Comparison of ENCODE assay signal across 17 cellular contexts in the genomic region with DNA sequence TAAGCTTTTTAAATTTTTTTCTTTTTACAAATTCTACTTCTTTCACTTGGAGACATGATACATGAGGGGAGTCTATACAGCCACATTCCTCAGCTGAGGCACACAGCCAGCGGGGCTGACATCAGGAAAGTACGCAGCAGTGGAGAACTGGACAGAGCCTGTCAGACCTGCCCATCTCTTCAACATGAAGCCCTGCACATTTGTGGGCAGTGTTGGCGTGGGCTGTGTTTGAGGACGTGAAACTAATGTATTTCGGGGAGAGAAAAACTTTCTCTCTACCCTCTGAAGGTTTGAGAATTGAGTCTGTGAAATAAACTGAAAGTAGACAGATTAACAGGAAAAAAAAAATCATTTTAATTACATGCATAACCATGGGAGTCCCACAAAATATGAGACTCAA.
DNase-seq lines count a peak whose midpoint lies in the region; ATAC-seq and TF ChIP-seq lines count a peak whose summit lies in the region.
"Had no signal": no experiment of that assay in that cellular context is flagged by ENCODE, and none has a peak within 500 bp of the region (broad histone marks: within the 10 kb centered on the region; RNA-seq: fewer than 3 reads in every experiment).

No MANE protein-coding gene starts in this region.

- peaks cover 2% of the 10 kb centered on the region for H3K9me3 ChIP-seq in right cardiac atrium (ENCODE audit: control insufficient read depth, low read length)
- H3K9me3 ChIP-seq: BE2C had no signal

- intact Hi-C loops in right cardiac atrium (cut with DNase I): no loop called here

- H3K27me3 ChIP-seq in right cardiac atrium (ENCODE audit: control insufficient read depth, insufficient read depth): no peaks in the 10 kb centered on the region
- H3K27me3 ChIP-seq: BE2C had no signal

- H3K4me1 ChIP-seq in right cardiac atrium (ENCODE audit: control insufficient read depth, insufficient read depth, low read length): no peaks in the 10 kb centered on the region
- H3K4me1 ChIP-seq: BE2C had no signal

- peak; percentile 25 for DNase-seq in GM10248 (ENCODE audit: extremely low spot score)
- DNase-seq in fibroblast of pulmonary artery (ENCODE audit: low read depth): peak; percentile 2
- DNase-seq in occipital lobe (lab: John Stamatoyannopoulos, UW): no peak
- DNase-seq in right cardiac atrium: no peak
- DNase-seq: BE2C; CD4-positive, alpha-beta memory T cell; DMS79 treated with DMSO at 0.1 percent for 48 hours; GDM1; HCEC 1CT; Kasumi-1; NCI-H146; NCI-H2081 treated with DMSO at 0.1 percent for 48 hours; SIG-M5 had no signal

- CTCF ChIA-PET in GM10248 (lab: Yijun Ruan, JAX): interaction anchor here (0.9 to 1.7 kb wide), 2 partner anchors 24 to 34 kb away, joined by 3 read pairs; no protein-coding TSS in a partner anchor

- H3K4me3 ChIP-seq in fibroblast of pulmonary artery (replicated peaks; ENCODE audit: low read depth, low read length) (no peak overlapping the region), right cardiac atrium (ENCODE audit: low read length) (no peak overlapping the region)

- no peak for TF ChIP-seq CTCF in GM10248 (IDR thresholded peaks at IDR 0.05; ENCODE audit: control extremely low read depth, extremely low read depth, low read depth, missing control alignments)
- no peak for TF ChIP-seq CTCF in fibroblast of pulmonary artery (IDR thresholded peaks at IDR 0.05; ENCODE audit: low read length, missing control alignments)

- POLR2A ChIA-PET in GM10248 (lab: Yijun Ruan, JAX): no interaction called here

- WGBS in right cardiac atrium: 43% methylated on average over 5 of the region's 5 CpGs

- no peak overlapping the region for H3K27ac ChIP-seq in right cardiac atrium (ENCODE audit: low read length)

- peak; percentile 63 for ATAC-seq in GM18867 (IDR thresholded peaks at IDR 0.05; ENCODE audit: unreplicated experiment)
- ATAC-seq in HG03520 (IDR thresholded peaks at IDR 0.05; ENCODE audit: unreplicated experiment): peak; percentile 48
- ATAC-seq in HG02840 (IDR thresholded peaks at IDR 0.05; ENCODE audit: low FRiP score, unreplicated experiment): no peak
- no peak for ATAC-seq in right cardiac atrium
- ATAC-seq in HG02623 (IDR thresholded peaks at IDR 0.05; ENCODE audit: unreplicated experiment): no peak

Comparison
In these comparisons a context has a peak if more than half of its experiments do, and no peak if none do; other contexts are left out.
1. DNase-seq: peak in GM10248 (single experiment) and fibroblast of pulmonary artery (single experiment); none in occipital lobe (single experiment) and right cardiac atrium (0 of 3).
2. ATAC-seq: peak in GM18867 (single experiment) and HG03520 (single experiment); none in HG02840 (single experiment), right cardiac atrium (0 of 2) and HG02623 (single experiment).